ENCODE assay signal across 11 cellular contexts in genomic region chr5:73218552-73219171, GRCh38. TPM values are rescaled to one million over a fixed set of nuclear protein-coding genes. Genes with fewer than 3 reads are reported as not detected.
DNase-seq lines count a peak whose midpoint lies in the region; ATAC-seq and TF ChIP-seq lines count a peak whose summit lies in the region.
"Had no signal": no experiment of that assay in that cellular context is flagged by ENCODE, and none has a peak within 500 bp of the region (broad histone marks: within the 10 kb centered on the region; RNA-seq: fewer than 3 reads in every experiment).

No MANE protein-coding gene starts in this region.

- DNase-seq in A673 (ENCODE audit: low spot score) (peak; percentile 45), GM23248 (peak; percentile 82), RPMI7951 (ENCODE audit: low read depth) (peak; percentile 53), fibroblast of peridontal ligament (ENCODE audit: extremely low read depth) (peak; percentile 78), DMS79 treated with DMSO at 0.1 percent for 48 hours (lab: John Stamatoyannopoulos, UW) (no peak), SKM-1 (lab: John Stamatoyannopoulos, UW; ENCODE audit: unreplicated experiment) (no peak)
- DNase-seq: activated CD4-positive, alpha-beta memory T cell treated with anti-CD3 and anti-CD28 coated beads, Interleukin-2, amount 10 ng/mL, durations not matched to agents 7 days and 5 days; MM.1S; ovary had no signal

- POLR2A ChIA-PET in A673 (lab: Charles Lee; ENCODE audit: low non-redundant PET): no interaction called here

- no peak overlapping the region for H3K27ac ChIP-seq in A673 (ENCODE audit: low read depth, low read length, poor library complexity, severe bottlenecking)
- H3K27ac ChIP-seq in GM23248: no peak overlapping the region
- H3K27ac ChIP-seq: ovary had no signal

- H3K36me3 ChIP-seq in A673 (ENCODE audit: insufficient read depth, low read length, poor library complexity, severe bottlenecking): no peaks in the 10 kb centered on the region
- no peaks in the 10 kb centered on the region for H3K36me3 ChIP-seq in GM23248 (ENCODE audit: low read depth)
- H3K36me3 ChIP-seq: ovary had no signal

- in situ Hi-C loops in GM23248 (cut with MboI): loop anchor here (5.0 kb wide), 1 partner anchor 224 kb away; no protein-coding TSS in a partner anchor

- H2AFZ ChIP-seq in GM23248: no peak overlapping the region

- H3K9me2 ChIP-seq in GM23248 (ENCODE audit: insufficient read depth): no peaks in the 10 kb centered on the region

- peaks cover 11% of the 10 kb centered on the region for H3F3A ChIP-seq in GM23248 (ENCODE audit: insufficient read depth)

- H3K4me1 ChIP-seq in A673 (ENCODE audit: insufficient read depth, low read length, poor library complexity, severe bottlenecking) (peaks cover 19% of the 10 kb centered on the region), GM23248 (ENCODE audit: insufficient read depth) (peaks cover 4% of the 10 kb centered on the region)

- TF ChIP-seq CTCF in A673 (conservative IDR thresholded peaks at IDR 0.05; ENCODE audit: low read depth, low read length): peak; percentile 52

- peaks cover 22% of the 10 kb centered on the region for H3K27me3 ChIP-seq in A673 (replicated peaks; ENCODE audit: insufficient read depth, low read depth, low read length, poor library complexity)
- H3K27me3 ChIP-seq in GM23248 (replicated peaks; ENCODE audit: insufficient read depth): no peaks in the 10 kb centered on the region
- H3K27me3 ChIP-seq: ovary had no signal

- ATAC-seq in GM21381 (IDR thresholded peaks at IDR 0.05; ENCODE audit: unreplicated experiment) (no peak), GM19351 (IDR thresholded peaks at IDR 0.05; ENCODE audit: unreplicated experiment) (no peak)

- BruUV-seq in A673 (replicated peaks; lab: Mats Ljungman, UMichigan): no TSS peak

- 68 to 77% methylated on average over 4 of the region's 4 CpGs for WGBS in GM23248 (ENCODE audit: low coverage in 1 of 2, low lambda C conversion rate in 2 of 2, missing lambda C conversion rate in 2 of 2), 2 experiments

- CTCF ChIA-PET in A673 (lab: Charles Lee): no interaction called here

- no peak overlapping the region for H3K4me2 ChIP-seq in GM23248 (ENCODE audit: unreplicated experiment)

- no peaks in the 10 kb centered on the region for H3K9me3 ChIP-seq in A673 (ENCODE audit: low read depth, low read length, poor library complexity, severe bottlenecking)
- H3K9me3 ChIP-seq in GM23248 (ENCODE audit: low read depth): no peaks in the 10 kb centered on the region
- H3K9me3 ChIP-seq: ovary had no signal

- no peaks in the 10 kb centered on the region for H4K20me1 ChIP-seq in GM23248 (ENCODE audit: insufficient read depth)

- H3K9ac ChIP-seq in GM23248: no peak overlapping the region

- H3K4me3 ChIP-seq in A673 (ENCODE audit: low read depth, low read length, poor library complexity, severe bottlenecking) (no peak overlapping the region), GM23248 (no peak overlapping the region)
- H3K4me3 ChIP-seq: ovary had no signal

- no peaks in the 10 kb centered on the region for H3K79me2 ChIP-seq in GM23248 (ENCODE audit: insufficient read depth)

- intact Hi-C loops in A673 (cut with micrococcal nuclease; ENCODE audit: unreplicated experiment): loop anchor here (5.0 to 10.0 kb wide), 5 partner anchors 136 to 296 kb away; partner anchors contain the start of gene FCHO2

RNA-seq across cellular contexts. Expression of gene TMEM174, which starts 45.7 kb away (rescaled TPM):
- total RNA-seq in A673 (2021): not detected in 2 replicates
- total RNA-seq in GM23248 (2014; rRNA removed; shearing (Covaris generic)): not detected in 2 replicates
- not detected in 2 replicates for polyA plus RNA-seq in GM23248 (2016; fragmentation: Nextera tagmentation; extraction: Ambion mirVana)
- not detected in 2 replicates for total RNA-seq in RPMI7951 (2014; rRNA removed; shearing (Covaris generic))
- total RNA-seq: activated CD4-positive, alpha-beta memory T cell treated with anti-CD3 and anti-CD28 coated beads, Interleukin-2, amount 10 ng/mL, durations not matched to agents 7 days and 5 days; ovary had no signal
- polyA plus RNA-seq: ovary had no signal

Comparison
In these comparisons a context has a peak if more than half of its experiments do, and no peak if none do; other contexts are left out.
1. DNase-seq: peak in A673 (single experiment), GM23248 (single experiment), RPMI7951 (single experiment) and fibroblast of peridontal ligament (single experiment); none in DMS79 treated with DMSO at 0.1 percent for 48 hours (single experiment) and SKM-1 (single experiment).